In the genomic region with DNA sequence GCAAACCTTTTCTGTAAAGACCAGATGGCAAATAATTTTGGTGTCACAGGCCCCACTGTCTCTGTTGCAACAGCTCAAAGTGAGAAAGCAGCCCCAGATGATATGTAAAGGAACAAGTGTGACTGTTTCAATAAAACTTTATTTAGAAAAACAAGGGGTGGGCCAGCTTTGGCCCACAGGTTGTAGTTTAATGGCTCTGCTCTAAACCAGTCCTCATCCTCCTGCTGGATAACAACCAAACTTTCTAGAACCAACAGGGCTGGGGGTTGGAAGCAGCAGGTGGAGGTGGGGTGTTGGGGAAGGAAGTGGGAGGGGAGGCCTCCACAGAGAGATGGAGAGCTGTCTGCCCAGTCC, we compare ENCODE assay signal across 16 cellular contexts. TPM values are rescaled to one million over a fixed set of nuclear protein-coding genes. Genes with fewer than 3 reads are reported as not detected.
DNase-seq lines count a peak whose midpoint lies in the region; ATAC-seq and TF ChIP-seq lines count a peak whose summit lies in the region.
"Had no signal": no experiment of that assay in that cellular context is flagged by ENCODE, and none has a peak within 500 bp of the region (broad histone marks: within the 10 kb centered on the region; RNA-seq: fewer than 3 reads in every experiment).

No MANE protein-coding gene starts in this region.

- no peak overlapping the region for H3K9ac ChIP-seq in neuronal stem cell (ENCODE audit: low read depth, low read length, poor library complexity)

- H3K27me3 ChIP-seq in right cardiac atrium (ENCODE audit: control insufficient read depth, insufficient read depth) = no peaks in the 10 kb centered on the region
- peaks cover 0 to 80% (median 15%) of the 10 kb centered on the region in 3 experiments for H3K27me3 ChIP-seq in neuronal stem cell (ENCODE audit: control insufficient read depth in 3 of 3, insufficient read depth in 3 of 3, low read depth in 1 of 3, low read length in 3 of 3)

- no peak overlapping the region for H3K18ac ChIP-seq in neuronal stem cell (ENCODE audit: low read length)

- peaks cover 3% of the 10 kb centered on the region for H3K27me3 Mint-ChIP-seq in activated T-helper 17 cell treated with anti-CD3 and anti-CD28 coated beads, Interleukin-2, amount 50 U/mL, for 72 hours
- H3K27me3 Mint-ChIP-seq: CD4-positive, alpha-beta T cell had no signal

- H2BK5ac ChIP-seq in neuronal stem cell (ENCODE audit: low read length) = no peak overlapping the region

- no peak overlapping the region for H2AFZ ChIP-seq in neuronal stem cell (ENCODE audit: low read length)

- DNase-seq in cardiac septum (ENCODE audit: low spot score) (peak; percentile 46), right cardiac atrium (no peak), neuronal stem cell (ENCODE audit: low spot score) (no peak), GM20000 (ENCODE audit: low spot score) (no peak), erythroblast (lab: John Stamatoyannopoulos, UW) (no peak)
- no peak for DNase-seq in stimulated activated CD4-positive, alpha-beta T cell treated with anti-CD3 and anti-CD28 coated beads, Interleukin-15, amount 100 ng/mL, for 24 hours
- DNase-seq: C1 segment of cervical spinal cord; Calu3; CD4-positive, alpha-beta T cell; DMS153; DMS79 treated with DMSO at 0.1 percent for 48 hours; EL; GOT3; H9 had no signal

- H3K9me3 ChIP-seq in right cardiac atrium (ENCODE audit: control insufficient read depth, low read length) (no peaks in the 10 kb centered on the region), neuronal stem cell (replicated peaks in 1 of 2; ENCODE audit: control insufficient read depth in 2 of 2, insufficient read depth in 1 of 2, low read depth in 1 of 2, low read length in 2 of 2) (no peaks in the 10 kb centered on the region)

- peak overlapping the region; percentile 62 for H3K23ac ChIP-seq in neuronal stem cell (ENCODE audit: low read depth, low read length, poor library complexity)

- H3K4me3 ChIP-seq in right cardiac atrium (ENCODE audit: low read length) (no peak overlapping the region), neuronal stem cell (ENCODE audit: low read length in 2 of 2) (no peak overlapping the region)

- H3K36me3 ChIP-seq in neuronal stem cell (replicated peaks in 1 of 2; ENCODE audit: control insufficient read depth in 2 of 2, insufficient read depth in 2 of 2, low read length in 2 of 2) = no peaks in the 10 kb centered on the region

- ATAC-seq in right cardiac atrium = no peak
- ATAC-seq in activated T-helper 17 cell treated with anti-CD3 and anti-CD28 coated beads, Interleukin-2, amount 50 U/mL, for 72 hours (replicated peaks) = no peak

- H2BK120ac ChIP-seq in neuronal stem cell (ENCODE audit: low read depth, low read length) = no peak overlapping the region

- H3K4me1 ChIP-seq in right cardiac atrium (ENCODE audit: control insufficient read depth, insufficient read depth, low read length) = no peaks in the 10 kb centered on the region
- H3K4me1 ChIP-seq in neuronal stem cell (ENCODE audit: control insufficient read depth in 2 of 2, insufficient read depth in 1 of 2, low read depth in 1 of 2, low read length in 2 of 2) = peaks cover 2% of the 10 kb centered on the region in 2 donors

- H3K36me3 Mint-ChIP-seq in activated T-helper 17 cell treated with anti-CD3 and anti-CD28 coated beads, Interleukin-2, amount 50 U/mL, for 72 hours (ENCODE audit: low read depth) = no peaks in the 10 kb centered on the region

- intact Hi-C loops in cardiac septum (cut with DNase I) (loop anchor here (10.0 kb wide), 1 partner anchor 62 kb away; the partner anchor contains the start of gene RALB), right cardiac atrium (cut with DNase I) (loop anchor here in 2 of 4 donors (10.0 kb wide), 2 partner anchors 62 to 92 kb away; partner anchors contain the start of genes RALB (in 1 of the 2) and TMEM185B (in 1 of the 2))

- H3K4me1 Mint-ChIP-seq in activated T-helper 17 cell treated with anti-CD3 and anti-CD28 coated beads, Interleukin-2, amount 50 U/mL, for 72 hours = no peaks in the 10 kb centered on the region

- H4K91ac ChIP-seq in neuronal stem cell (ENCODE audit: low read depth, low read length, poor library complexity) = no peak overlapping the region

- no peak overlapping the region for H2BK12ac ChIP-seq in neuronal stem cell (ENCODE audit: low read length)

- peak overlapping the region; percentile 19 for H3K27ac Mint-ChIP-seq in activated T-helper 17 cell treated with anti-CD3 and anti-CD28 coated beads, Interleukin-2, amount 50 U/mL, for 72 hours
- H3K27ac Mint-ChIP-seq: B cell; CD4-positive, alpha-beta T cell; H9 had no signal

- no peaks in the 10 kb centered on the region for H3K9me3 Mint-ChIP-seq in activated T-helper 17 cell treated with anti-CD3 and anti-CD28 coated beads, Interleukin-2, amount 50 U/mL, for 72 hours
- H3K9me3 Mint-ChIP-seq: CD4-positive, alpha-beta T cell; H9 had no signal

- TF ChIP-seq POLR2A in erythroblast (IDR thresholded peaks at IDR 0.05; ENCODE audit: low read length) = no peak

- no peak overlapping the region for H3K27ac ChIP-seq in right cardiac atrium (ENCODE audit: low read length)
- H3K27ac ChIP-seq in neuronal stem cell (replicated peaks; ENCODE audit: low read length) = no peak overlapping the region

- H3K4me3 Mint-ChIP-seq in activated T-helper 17 cell treated with anti-CD3 and anti-CD28 coated beads, Interleukin-2, amount 50 U/mL, for 72 hours = no peak overlapping the region
- H3K4me3 Mint-ChIP-seq: B cell; CD4-positive, alpha-beta T cell; H9 had no signal

- TF ChIP-seq CTCF in GM20000 (IDR thresholded peaks at IDR 0.05; ENCODE audit: extremely low read depth, missing control alignments) = no peak

- H4K8ac ChIP-seq in neuronal stem cell (ENCODE audit: low read depth, low read length) = no peak overlapping the region

- H2AK5ac ChIP-seq in neuronal stem cell (ENCODE audit: low read depth, low read length) = no peak overlapping the region

- no peak overlapping the region for H3K4me2 ChIP-seq in neuronal stem cell (ENCODE audit: insufficient read depth, low read length, poor library complexity, severe bottlenecking)

- no peak overlapping the region for H3K4ac ChIP-seq in neuronal stem cell (ENCODE audit: low read length)

- no peak overlapping the region for H2BK15ac ChIP-seq in neuronal stem cell (ENCODE audit: low read length)

- H3K14ac ChIP-seq in neuronal stem cell (ENCODE audit: low read length) = no peak overlapping the region

- no peaks in the 10 kb centered on the region for H3K79me1 ChIP-seq in neuronal stem cell (ENCODE audit: low read depth, low read length)

RNA-seq across cellular contexts. Expression of gene INHBB, which starts 28.8 kb away (rescaled TPM):
- 2.8 TPM for total RNA-seq in cardiac septum
- total RNA-seq in right cardiac atrium = 1 to 10 TPM; 1.4 to 2.5 (median 2.0) TPM
- 2.4 TPM for polyA plus RNA-seq in right cardiac atrium
- not detected for total RNA-seq in activated T-helper 17 cell treated with anti-CD3 and anti-CD28 coated beads, Interleukin-2, amount 50 U/mL, for 72 hours
- polyA plus RNA-seq in neuronal stem cell (2013, experiment 1 of 2) = not detected
- 0.01 TPM for polyA plus RNA-seq in neuronal stem cell (2013, experiment 2 of 2)
- total RNA-seq: B cell; Calu3; CD4-positive, alpha-beta T cell had no signal
